In genomic region chr2:130985831-130986649, GRCh38 we compare ENCODE assay signal across 18 cellular contexts.
DNase-seq lines count a peak whose midpoint lies in the region; ATAC-seq, FAIRE-seq and TF ChIP-seq lines count a peak whose summit lies in the region.
"Had no signal": no experiment of that assay in that cellular context is flagged by ENCODE, and none has a peak within 500 bp of the region (broad histone marks: within the 10 kb centered on the region; RNA-seq: fewer than 3 reads in every experiment).

No MANE protein-coding gene starts in this region.

- H3K27me3 ChIP-seq in IMR-90 (ENCODE audit: control insufficient read depth, insufficient read depth, low read length) (no peaks in the 10 kb centered on the region), esophagus muscularis mucosa (no peaks in the 10 kb centered on the region), left ventricle myocardium inferior (ENCODE audit: low read depth) (peaks cover 6% of the 10 kb centered on the region)
- H3K27me3 ChIP-seq in CD8-positive, alpha-beta T cell (ENCODE audit: insufficient read depth, low read length) = no peaks in the 10 kb centered on the region
- H3K27me3 ChIP-seq: BE2C, SJSA1 had no signal

- H2BK5ac ChIP-seq in IMR-90 (ENCODE audit: low read depth, low read length, poor library complexity, severe bottlenecking) = peak overlapping the region; percentile 50

- no peaks in the 10 kb centered on the region for H3K9me1 ChIP-seq in IMR-90 (ENCODE audit: insufficient read depth, low read length)

- CTCF ChIA-PET in IMR-90 (lab: Yijun Ruan, JAX) = no interaction called here
- CTCF ChIA-PET in CD8-positive, alpha-beta T cell (lab: Charles Lee) = interaction anchor here (1.1 kb wide), 1 partner anchor 55 kb away, joined by 3 read pairs; no protein-coding TSS in a partner anchor

- BruUV-seq in IMR-90 (replicated peaks; lab: Mats Ljungman, UMichigan) = no TSS peak

- in situ Hi-C loops in IMR-90 (cut with MboI; ENCODE audit: low sequenced_read_pairs) = no loop called here

- no peak overlapping the region for H2BK120ac ChIP-seq in IMR-90 (ENCODE audit: low read depth, low read length)

- H3K4me1 ChIP-seq in IMR-90 (ENCODE audit: control insufficient read depth, insufficient read depth, low read length) = no peaks in the 10 kb centered on the region
- H3K4me1 ChIP-seq in esophagus muscularis mucosa = no peaks in the 10 kb centered on the region
- peaks cover 5% of the 10 kb centered on the region for H3K4me1 ChIP-seq in CD8-positive, alpha-beta T cell (ENCODE audit: insufficient read depth, low read length)
- no peaks in the 10 kb centered on the region for H3K4me1 ChIP-seq in left ventricle myocardium inferior
- H3K4me1 ChIP-seq: BE2C, HAP-1, SJSA1 had no signal

- no peak for TF ChIP-seq RAD21 in IMR-90 (IDR thresholded peaks at IDR 0.05; ENCODE audit: low read length)

- no peak overlapping the region for H3K9ac ChIP-seq in IMR-90 (ENCODE audit: low read depth, low read length)

- H3K18ac ChIP-seq in IMR-90 (ENCODE audit: low read depth, low read length) = no peak overlapping the region

- intact Hi-C loops in IMR-90 (cut with micrococcal nuclease) (no loop called here), esophagus muscularis mucosa (cut with DNase I) (no loop called here), left ventricle myocardium inferior (cut with micrococcal nuclease) (no loop called here)
- intact Hi-C loops in CD8-positive, alpha-beta T cell (cut with DNase I, micrococcal nuclease) = no loop called here

- FAIRE-seq in frontal cortex (lab: Jason Lieb, UNC) = no peak
- FAIRE-seq: GM12892, K562 had no signal

- no peak overlapping the region for H3K27ac Mint-ChIP-seq in CD8-positive, alpha-beta T cell

- H2AK5ac ChIP-seq in IMR-90 (ENCODE audit: low read depth, low read length) = no peak overlapping the region

- H3K36me3 ChIP-seq in IMR-90 (ENCODE audit: control insufficient read depth, insufficient read depth, low read length) (no peaks in the 10 kb centered on the region), esophagus muscularis mucosa (no peaks in the 10 kb centered on the region), left ventricle myocardium inferior (no peaks in the 10 kb centered on the region)
- no peaks in the 10 kb centered on the region for H3K36me3 ChIP-seq in CD8-positive, alpha-beta T cell (ENCODE audit: insufficient read depth, low read length)
- H3K36me3 ChIP-seq: BE2C, HAP-1, SJSA1 had no signal

- no peaks in the 10 kb centered on the region for H3K79me1 ChIP-seq in IMR-90 (ENCODE audit: low read depth in 1 of 2, low read length in 2 of 2)

- H3K9me3 Mint-ChIP-seq in CD8-positive, alpha-beta T cell = no peaks in the 10 kb centered on the region

- H3K36me3 Mint-ChIP-seq in CD8-positive, alpha-beta T cell = no peaks in the 10 kb centered on the region

- no peak overlapping the region for H3K4me3 Mint-ChIP-seq in CD8-positive, alpha-beta T cell

- H2AFZ ChIP-seq in IMR-90 (replicated peaks; ENCODE audit: low read length, poor library complexity) = peak overlapping the region; percentile 33

- no peak for TF ChIP-seq POLR2A in IMR-90 (IDR thresholded peaks at IDR 0.05; ENCODE audit: low read depth, low read length)
- no peak for TF ChIP-seq POLR2A in esophagus muscularis mucosa (IDR thresholded peaks at IDR 0.05; ENCODE audit: low read depth)

- POLR2A ChIA-PET in IMR-90 (lab: Charles Lee; ENCODE audit: unreplicated experiment) = no interaction called here
- POLR2A ChIA-PET in CD8-positive, alpha-beta T cell (lab: Charles Lee) = no interaction called here

- no peak overlapping the region for H2BK15ac ChIP-seq in IMR-90 (ENCODE audit: low read depth, low read length)

- H4K91ac ChIP-seq in IMR-90 (ENCODE audit: insufficient read depth, low read depth, low read length) = no peak overlapping the region

- WGBS in IMR-90 (ENCODE audit: extremely low coverage in 2 of 2, insufficient read length in 1 of 2), 2 experiments = 74 to 100% methylated on average over 1 to 6 of the region's 15 CpGs
- 87% methylated on average over 15 of the region's 15 CpGs for WGBS in esophagus muscularis mucosa

- DNase-seq in GDM1 (lab: John Stamatoyannopoulos, UW) (peak; percentile 4), IMR-90 (no peak), esophagus muscularis mucosa (ENCODE audit: extremely low spot score) (peak; percentile 75), frontal cortex (ENCODE audit: low spot score in 2 of 2) (no peak), left ventricle myocardium inferior (no peak)
- no peak for DNase-seq in CD8-positive, alpha-beta T cell
- no peak for DNase-seq in stimulated activated CD4-positive, alpha-beta T cell treated with anti-CD3 and anti-CD28 coated beads, Interleukin-12 subunit alpha, Interleukin-12 subunit beta, amount 100 ng/mL, for 4 hours
- DNase-seq: BE2C, DND-41, NCI-H1436, NCI-H2029 treated with DMSO at 0.1 percent for 48 hours, NCI-H510A, NCI-H774 had no signal

- H3K9me3 ChIP-seq in IMR-90 (ENCODE audit: control insufficient read depth, insufficient read depth, low read length) (no peaks in the 10 kb centered on the region), esophagus muscularis mucosa (no peaks in the 10 kb centered on the region), left ventricle myocardium inferior (replicated peaks) (no peaks in the 10 kb centered on the region)
- H3K9me3 ChIP-seq in CD8-positive, alpha-beta T cell (ENCODE audit: low read length) = no peaks in the 10 kb centered on the region
- H3K9me3 ChIP-seq: BE2C, HAP-1, SJSA1 had no signal

- no peak for TF ChIP-seq EP300 in esophagus muscularis mucosa (IDR thresholded peaks at IDR 0.05)

- H3K27ac ChIP-seq in IMR-90 (ENCODE audit: insufficient read depth, low read length) = no peak overlapping the region
- no peak overlapping the region for H3K27ac ChIP-seq in esophagus muscularis mucosa (replicated peaks in 1 of 4)
- no peak overlapping the region for H3K27ac ChIP-seq in CD8-positive, alpha-beta T cell (ENCODE audit: low read depth, low read length)
- H3K27ac ChIP-seq in left ventricle myocardium inferior (replicated peaks) = no peak overlapping the region
- H3K27ac ChIP-seq: HL-60, SJSA1 had no signal

- H3K27me3 Mint-ChIP-seq in CD8-positive, alpha-beta T cell (ENCODE audit: low read depth) = no peaks in the 10 kb centered on the region

- no peak overlapping the region for H3K23ac ChIP-seq in IMR-90 (ENCODE audit: low read depth, low read length)

- no peaks in the 10 kb centered on the region for H4K20me1 ChIP-seq in IMR-90 (ENCODE audit: insufficient read depth, low read length)

- no peak overlapping the region for H3K14ac ChIP-seq in IMR-90 (replicated peaks; ENCODE audit: low read depth, low read length)

- peak overlapping the region; percentile 24 for H2AK9ac ChIP-seq in IMR-90 (replicated peaks; ENCODE audit: low read depth, low read length, poor library complexity)

- no peak for TF ChIP-seq CTCF in IMR-90 (conservative IDR thresholded peaks at IDR 0.05; ENCODE audit: low read depth, low read length)
- TF ChIP-seq CTCF in esophagus muscularis mucosa (IDR thresholded peaks at IDR 0.05) = no peak
- no peak for TF ChIP-seq CTCF in CD8-positive, alpha-beta T cell (IDR thresholded peaks at IDR 0.05)
- TF ChIP-seq CTCF in left ventricle myocardium inferior (IDR thresholded peaks at IDR 0.05; ENCODE audit: borderline replicate concordance) = no peak

- H3K4me3 ChIP-seq in IMR-90 (ENCODE audit: insufficient read depth, low read depth, low read length) (no peak overlapping the region), esophagus muscularis mucosa (no peak overlapping the region), left ventricle myocardium inferior (no peak overlapping the region)
- H3K4me3 ChIP-seq in CD8-positive, alpha-beta T cell (ENCODE audit: low read depth, low read length) = no peak overlapping the region
- H3K4me3 ChIP-seq: HAP-1, K562, SJSA1 had no signal

- H4K8ac ChIP-seq in IMR-90 (ENCODE audit: low read depth in 2 of 2, low read length in 2 of 2) = no peak overlapping the region

- H3K56ac ChIP-seq in IMR-90 (ENCODE audit: extremely low read depth, insufficient read depth, low read length) = no peak overlapping the region

- no peak overlapping the region for H3K4ac ChIP-seq in IMR-90 (ENCODE audit: low read depth, low read length)

- H3K4me2 ChIP-seq in IMR-90 (ENCODE audit: low read depth, low read length) = no peak overlapping the region

- no peak overlapping the region for H4K5ac ChIP-seq in IMR-90 (ENCODE audit: low read depth, low read length)

- peaks cover 6% of the 10 kb centered on the region for H3K4me1 Mint-ChIP-seq in CD8-positive, alpha-beta T cell (ENCODE audit: low read depth)

- no peak overlapping the region for H2BK20ac ChIP-seq in IMR-90 (ENCODE audit: low read depth, low read length)

- dilution Hi-C loops in IMR-90 (cut with HindIII; ENCODE audit: low sequenced_read_pairs, unreplicated experiment) = no loop called here

- ATAC-seq in IMR-90 (ENCODE audit: low read depth) = no peak
- ATAC-seq in CD8-positive, alpha-beta T cell = no peak
- ATAC-seq: K562 had no signal

TF ChIP-seq in IMR-90, 13 proteins besides CTCF, POLR2A, EP300 and RAD21 (continues in another document):
- TF ChIP-seq NFE2L2 (IDR thresholded peaks at IDR 0.05; ENCODE audit: low read depth, low read length) = no peak
- no peak for TF ChIP-seq USF2 (IDR thresholded peaks at IDR 0.05; ENCODE audit: low read depth, low read length)
- TF ChIP-seq MAZ (IDR thresholded peaks at IDR 0.05; ENCODE audit: borderline replicate concordance, low read depth, low read length) = no peak
- no peak for TF ChIP-seq BHLHE40 (IDR thresholded peaks at IDR 0.05; ENCODE audit: low read depth, low read length)
- TF ChIP-seq MXI1 (IDR thresholded peaks at IDR 0.05; ENCODE audit: borderline replicate concordance, low read depth, low read length) = no peak
- no peak for TF ChIP-seq ELK1 (IDR thresholded peaks at IDR 0.05; ENCODE audit: borderline replicate concordance, low read depth, low read length)
- TF ChIP-seq SMC3 (IDR thresholded peaks at IDR 0.05; ENCODE audit: low read depth, low read length) = no peak
- no peak for TF ChIP-seq MAFK (IDR thresholded peaks at IDR 0.05; ENCODE audit: low read depth, low read length)
- no peak for TF ChIP-seq FOS (IDR thresholded peaks at IDR 0.05; ENCODE audit: low read depth, low read length)

Comparison
In these comparisons a context has a peak if more than half of its experiments do, and no peak if none do; other contexts are left out.
1. DNase-seq: peak in GDM1 (single experiment) and esophagus muscularis mucosa (single experiment); none in IMR-90 (single experiment), frontal cortex (0 of 2), CD8-positive, alpha-beta T cell (0 of 7), stimulated activated CD4-positive, alpha-beta T cell treated with anti-CD3 and anti-CD28 coated beads, Interleukin-12 subunit alpha, Interleukin-12 subunit beta, amount 100 ng/mL, for 4 hours (single experiment) and left ventricle myocardium inferior (single experiment).